In the genomic region with DNA sequence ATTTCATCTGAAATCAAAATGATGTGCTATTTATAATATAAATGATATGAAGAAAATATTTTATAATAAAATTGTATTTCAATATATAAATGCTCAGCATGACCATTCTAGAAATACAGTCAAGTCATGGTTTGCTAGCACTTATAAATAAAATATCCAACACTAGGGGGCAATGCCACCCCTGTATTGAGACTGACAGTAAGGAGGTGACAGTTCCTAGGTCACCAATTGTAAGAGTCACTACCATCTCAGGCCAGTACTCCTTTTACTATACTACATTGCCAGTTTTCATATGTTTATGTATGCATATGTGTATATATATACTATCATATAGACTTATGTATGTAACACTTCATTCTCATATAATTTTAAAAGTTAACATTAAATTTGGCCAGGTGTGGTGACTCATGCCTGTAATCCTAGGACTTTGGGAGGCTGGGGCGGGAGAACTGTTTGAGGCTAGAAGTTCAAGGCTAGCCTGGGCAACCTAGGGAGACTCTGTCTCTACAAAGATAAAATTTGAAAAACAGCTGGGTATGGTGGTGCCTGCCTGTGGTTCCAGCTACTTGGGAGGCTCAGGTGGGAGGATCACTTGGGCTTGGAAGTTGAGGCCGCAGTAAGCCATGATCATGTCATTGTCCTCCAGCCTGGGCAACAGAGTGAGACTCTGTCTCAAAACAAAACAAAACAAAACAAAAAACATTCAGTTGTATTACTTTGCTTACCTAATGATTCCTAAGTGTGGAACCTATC, we compare ENCODE assay signal across 10 cellular contexts. TPM values are rescaled to one million over a fixed set of nuclear protein-coding genes. Genes with fewer than 3 reads are reported as not detected.
DNase-seq lines count a peak whose midpoint lies in the region; ATAC-seq, FAIRE-seq and TF ChIP-seq lines count a peak whose summit lies in the region.
"Had no signal": no experiment of that assay in that cellular context is flagged by ENCODE, and none has a peak within 500 bp of the region (broad histone marks: within the 10 kb centered on the region; RNA-seq: fewer than 3 reads in every experiment).

No MANE protein-coding gene starts in this region.

- TF ChIP-seq CTCF in C4-2B (conservative IDR thresholded peaks at IDR 0.05), result peak; percentile 83
- TF ChIP-seq CTCF in GM13976 (IDR thresholded peaks at IDR 0.05; ENCODE audit: borderline replicate concordance, control extremely low read depth, extremely low read depth, insufficient read depth, missing control alignments), result peak; percentile 58
- TF ChIP-seq CTCF in fibroblast of the aortic adventitia (IDR thresholded peaks at IDR 0.05; ENCODE audit: insufficient read depth, low read length), result peak; percentile 49

- no peak overlapping the region for H3K4me3 ChIP-seq in fibroblast of the aortic adventitia (ENCODE audit: low read depth, low read length)
- H3K4me3 ChIP-seq in small intestine (ENCODE audit: low read depth in 1 of 2, low read length in 2 of 2), result no peak overlapping the region
- H3K4me3 ChIP-seq: mucosa of descending colon, SJSA1 had no signal

- FAIRE-seq in small intestine (lab: Jason Lieb, UNC), result no peak

- peak; percentile 41 for ATAC-seq in HG02938 (IDR thresholded peaks at IDR 0.05; ENCODE audit: unreplicated experiment)
- ATAC-seq: mucosa of descending colon had no signal

- no peaks in the 10 kb centered on the region for H3K36me3 ChIP-seq in small intestine (ENCODE audit: control insufficient read depth in 2 of 2, insufficient read depth in 2 of 2, low read length in 2 of 2)

- peaks cover 2% of the 10 kb centered on the region in 2 donors for H3K4me1 ChIP-seq in small intestine (ENCODE audit: control insufficient read depth in 2 of 2, insufficient read depth in 1 of 2, low read depth in 1 of 2, low read length in 1 of 2)

- in situ Hi-C loops in GM13976 (cut with MboI; ENCODE audit: low sequenced_read_pairs, unreplicated experiment), result no loop called here

- peak; percentile 69 for DNase-seq in GM13976 (ENCODE audit: low spot score)
- DNase-seq in NCI-H1930 (lab: John Stamatoyannopoulos, UW), result peak; percentile 44 to 54
- DNase-seq in T follicular helper cell (ENCODE audit: low read depth), result peak; percentile 6
- DNase-seq in fibroblast of the aortic adventitia (ENCODE audit: low read depth), result peak; percentile 65
- peak; percentile 66 for DNase-seq in small intestine
- DNase-seq in HK-2 (ENCODE audit: unreplicated experiment), result no peak

- WGBS in small intestine, 3 donors, result 88 to 96% (median 92%) methylated on average over 2 of the region's 2 CpGs

- H3K27ac ChIP-seq in C4-2B (no peak overlapping the region), small intestine (ENCODE audit: low read depth in 1 of 2, low read length in 1 of 2) (no peak overlapping the region)
- H3K27ac ChIP-seq: SJSA1 had no signal

- H3K27me3 ChIP-seq in small intestine (ENCODE audit: control insufficient read depth in 2 of 2, insufficient read depth in 2 of 2, low read length in 2 of 2), result no peaks in the 10 kb centered on the region
- H3K27me3 ChIP-seq: SJSA1 had no signal

- no peaks in the 10 kb centered on the region for H3K9me3 ChIP-seq in small intestine (ENCODE audit: control insufficient read depth, low read depth)
- H3K9me3 ChIP-seq: mucosa of descending colon, SJSA1 had no signal

RNA-seq across cellular contexts. Expression of gene CNOT4, which starts 2.4 kb away (rescaled TPM):
- 7.1 and 21.1 TPM in 2 replicates for total RNA-seq in fibroblast of the aortic adventitia (ENCODE audit: low replicate concordance)
- 1 to 10 TPM; 5.1 to 6.3 (median 6.0) TPM for polyA plus RNA-seq in small intestine

RNA-seq across cellular contexts. Expression of gene NUP205, which starts 45.4 kb away (rescaled TPM):
- 77.5 and 78.4 TPM in 2 replicates for total RNA-seq in fibroblast of the aortic adventitia (ENCODE audit: low replicate concordance)
- 10 to 100 TPM; 17.6 to 28.7 (median 22.6) TPM for polyA plus RNA-seq in small intestine
